8 cellular contexts compared by ENCODE assay signal in genomic region chr6:32971581-32972352, GRCh38. TPM values are rescaled to one million over a fixed set of nuclear protein-coding genes. Genes with fewer than 3 reads are reported as not detected.
A peak's percentile ranks its signal among the peaks of the same experiment; 100 is the strongest.
DNase-seq lines count a peak whose midpoint lies in the region; ATAC-seq, FAIRE-seq and TF ChIP-seq lines count a peak whose summit lies in the region.

No MANE protein-coding gene starts in this region.

- DNase-seq in ELR (ENCODE audit: low read depth) (peak; percentile 100), H54 (ENCODE audit: insufficient read length, low spot score) (peak; percentile 78), LoVo (ENCODE audit: low spot score) (peak; percentile 98), RWPE1 (ENCODE audit: low spot score) (peak; percentile 97), fibroblast of mammary gland (ENCODE audit: low read depth) (peak; percentile 100)
- peak; percentile 100 for DNase-seq in activated T-helper 9 cell treated with anti-CD3 and anti-CD28 coated beads, Interleukin-2, amount 50 U/mL, for 16 hours (ENCODE audit: low read depth)
- DNase-seq in naive thymus-derived CD8-positive, alpha-beta T cell: peak; percentile 98 to 100 (median 100)
- DNase-seq in stimulated activated naive B cell treated with anti-CD40 and anti-IgM and Interleukin-4, amounts not matched to agents 10 μg/mL and 1 μg/mL and 100 μg/mL, for 72 hours: peak; percentile 99

- H3K9me3 Mint-ChIP-seq in naive thymus-derived CD8-positive, alpha-beta T cell: no peaks in the 10 kb centered on the region
- no peaks in the 10 kb centered on the region for H3K9me3 Mint-ChIP-seq in stimulated activated naive B cell treated with anti-CD40 and anti-IgM and Interleukin-4, amounts not matched to agents 10 μg/mL and 1 μg/mL and 100 μg/mL, for 72 hours

- POLR2A ChIA-PET in RWPE1 (lab: Yijun Ruan, JAX; ENCODE audit: low non-redundant PET): interaction anchor here (0.6 to 1.4 kb wide), 13 partner anchors 9 to 1306 kb away, joined by 3 to 8 read pairs (median 3); partner anchors contain the start of genes CSNK2B and ZBTB22
- POLR2A ChIA-PET in naive thymus-derived CD8-positive, alpha-beta T cell (lab: Charles Lee): interaction anchor here (0.5 to 21.1 kb wide), 77 partner anchors 9 to 1774 kb away, joined by 3 to 510 read pairs (median 5); partner anchors contain the start of genes ABHD16A, AGPAT1, ATF6B and B3GALT4

- peak; percentile 50 to 68 for ATAC-seq in naive thymus-derived CD8-positive, alpha-beta T cell
- peak; percentile 42 to 53 for ATAC-seq in stimulated activated naive B cell treated with anti-CD40 and anti-IgM and Interleukin-4, amounts not matched to agents 10 μg/mL and 1 μg/mL and 100 μg/mL, for 72 hours (replicated peaks)

- peaks cover 13 to 43% (median 39%) of the 10 kb centered on the region in 3 donors for H3K36me3 Mint-ChIP-seq in naive thymus-derived CD8-positive, alpha-beta T cell
- H3K36me3 Mint-ChIP-seq in stimulated activated naive B cell treated with anti-CD40 and anti-IgM and Interleukin-4, amounts not matched to agents 10 μg/mL and 1 μg/mL and 100 μg/mL, for 72 hours: peaks cover 68 to 88% of the 10 kb centered on the region in 2 donors

- peaks cover 30 to 57% (median 44%) of the 10 kb centered on the region in 4 donors for H3K4me1 Mint-ChIP-seq in naive thymus-derived CD8-positive, alpha-beta T cell
- peaks cover 31 to 48% of the 10 kb centered on the region in 2 donors for H3K4me1 Mint-ChIP-seq in stimulated activated naive B cell treated with anti-CD40 and anti-IgM and Interleukin-4, amounts not matched to agents 10 μg/mL and 1 μg/mL and 100 μg/mL, for 72 hours

- H3K4me3 ChIP-seq in fibroblast of mammary gland (ENCODE audit: control insufficient read depth, low read depth, low read length): peak overlapping the region; percentile 98

- peak overlapping the region; percentile 99 for H3K27ac ChIP-seq in RWPE1

- H3K4me3 Mint-ChIP-seq in naive thymus-derived CD8-positive, alpha-beta T cell: peak overlapping the region; percentile 78 to 99 (median 99)
- peak overlapping the region; percentile 89 to 97 for H3K4me3 Mint-ChIP-seq in stimulated activated naive B cell treated with anti-CD40 and anti-IgM and Interleukin-4, amounts not matched to agents 10 μg/mL and 1 μg/mL and 100 μg/mL, for 72 hours

- CTCF ChIA-PET in RWPE1 (lab: Yijun Ruan, JAX): interaction anchor here (0.7 to 1.2 kb wide), 4 partner anchors 38 to 133 kb away, joined by 3 to 4 read pairs (median 4); partner anchors contain the start of gene TAP2

- peak overlapping the region; percentile 91 to 100 (median 100) for H3K27ac Mint-ChIP-seq in naive thymus-derived CD8-positive, alpha-beta T cell
- H3K27ac Mint-ChIP-seq in stimulated activated naive B cell treated with anti-CD40 and anti-IgM and Interleukin-4, amounts not matched to agents 10 μg/mL and 1 μg/mL and 100 μg/mL, for 72 hours: peak overlapping the region; percentile 100

- TF ChIP-seq CTCF in RWPE1 (conservative IDR thresholded peaks at IDR 0.05; ENCODE audit: low read depth) (no peak), fibroblast of mammary gland (conservative IDR thresholded peaks at IDR 0.05; ENCODE audit: control insufficient read depth, insufficient read depth, low read depth, low read length) (no peak)

- TF ChIP-seq POLR2A in H54 (IDR thresholded peaks at IDR 0.05; ENCODE audit: low read depth, low read length): peak; percentile 99

- peak; percentile 62 for FAIRE-seq in H54 (lab: Jason Lieb, UNC)

- H3K27me3 Mint-ChIP-seq in naive thymus-derived CD8-positive, alpha-beta T cell: peaks cover 0 to 2% (median 0%) of the 10 kb centered on the region in 5 donors
- no peaks in the 10 kb centered on the region for H3K27me3 Mint-ChIP-seq in stimulated activated naive B cell treated with anti-CD40 and anti-IgM and Interleukin-4, amounts not matched to agents 10 μg/mL and 1 μg/mL and 100 μg/mL, for 72 hours

RNA-seq across cellular contexts. Expression of gene BRD2, which starts 3.4 kb away (rescaled TPM):
- 100 to 1,000 TPM; 454 to 455 TPM for total RNA-seq in naive thymus-derived CD8-positive, alpha-beta T cell
- 10 to 100 TPM; 24.5 to 72.8 (median 29.8) TPM for polyA plus RNA-seq in naive thymus-derived CD8-positive, alpha-beta T cell

RNA-seq across cellular contexts. Expression of gene HLA-DMA, which starts 18.9 kb away (rescaled TPM):
- 10 to 100 TPM; 38.7 to 39.7 TPM for total RNA-seq in naive thymus-derived CD8-positive, alpha-beta T cell
- 10 to 100 TPM; 23.7 to 37.4 (median 26.9) TPM for polyA plus RNA-seq in naive thymus-derived CD8-positive, alpha-beta T cell

RNA-seq across cellular contexts. Expression of gene HLA-DMB, which starts 30.9 kb away (rescaled TPM):
- total RNA-seq in naive thymus-derived CD8-positive, alpha-beta T cell: 10 to 100 TPM; 23.0 to 23.5 TPM
- polyA plus RNA-seq in naive thymus-derived CD8-positive, alpha-beta T cell: 10 to 100 TPM; 10.8 to 22.5 (median 16.8) TPM

RNA-seq across cellular contexts. Expression of gene HLA-DOA, which starts 37.6 kb away (rescaled TPM):
- total RNA-seq in naive thymus-derived CD8-positive, alpha-beta T cell: 10 to 100 TPM; 50.7 to 51.7 TPM
- 10 to 100 TPM; 26.4 to 61.0 (median 33.2) TPM for polyA plus RNA-seq in naive thymus-derived CD8-positive, alpha-beta T cell

Comparison
In these comparisons a context has a peak if more than half of its experiments do, and no peak if none do; other contexts are left out.
1. Peak in every context shown above with its lines: DNase-seq, ATAC-seq, H3K4me3 ChIP-seq and H3K27ac ChIP-seq.